2 cellular contexts compared by ENCODE assay signal in genomic region chr9:30851600-30851999, GRCh38.
TF ChIP-seq lines count a peak whose summit lies in the region.

No MANE protein-coding gene starts in this region.

TF ChIP-seq in GM23338, 12 proteins besides CTCF, POLR2A, EP300 and RAD21:
- TF ChIP-seq CREB1 (CRISPR knock-in tag; IDR thresholded peaks at IDR 0.05; ENCODE audit: low read depth) (no peak), REST (IDR thresholded peaks at IDR 0.05; ENCODE audit: unreplicated experiment) (no peak), ETS1 (IDR thresholded peaks at IDR 0.05) (no peak), ZNF331 (CRISPR knock-in tag; IDR thresholded peaks at IDR 0.05; ENCODE audit: low read depth) (no peak), EZH2phosphoT487 (IDR thresholded peaks at IDR 0.05; ENCODE audit: unreplicated experiment) (no peak), JUNB (IDR thresholded peaks at IDR 0.05; ENCODE audit: unreplicated experiment) (no peak), STAT1 (IDR thresholded peaks at IDR 0.05; ENCODE audit: unreplicated experiment) (no peak), NANOG (IDR thresholded peaks at IDR 0.05; ENCODE audit: borderline replicate concordance) (no peak), ZNF114 (CRISPR knock-in tag; IDR thresholded peaks at IDR 0.05) (no peak), POLR2AphosphoS5 (IDR thresholded peaks at IDR 0.05; ENCODE audit: low read depth) (no peak), EZH2 (IDR thresholded peaks at IDR 0.05; ENCODE audit: low read depth, unreplicated experiment) (no peak)
- TF ChIP-seq, protein P1, sequence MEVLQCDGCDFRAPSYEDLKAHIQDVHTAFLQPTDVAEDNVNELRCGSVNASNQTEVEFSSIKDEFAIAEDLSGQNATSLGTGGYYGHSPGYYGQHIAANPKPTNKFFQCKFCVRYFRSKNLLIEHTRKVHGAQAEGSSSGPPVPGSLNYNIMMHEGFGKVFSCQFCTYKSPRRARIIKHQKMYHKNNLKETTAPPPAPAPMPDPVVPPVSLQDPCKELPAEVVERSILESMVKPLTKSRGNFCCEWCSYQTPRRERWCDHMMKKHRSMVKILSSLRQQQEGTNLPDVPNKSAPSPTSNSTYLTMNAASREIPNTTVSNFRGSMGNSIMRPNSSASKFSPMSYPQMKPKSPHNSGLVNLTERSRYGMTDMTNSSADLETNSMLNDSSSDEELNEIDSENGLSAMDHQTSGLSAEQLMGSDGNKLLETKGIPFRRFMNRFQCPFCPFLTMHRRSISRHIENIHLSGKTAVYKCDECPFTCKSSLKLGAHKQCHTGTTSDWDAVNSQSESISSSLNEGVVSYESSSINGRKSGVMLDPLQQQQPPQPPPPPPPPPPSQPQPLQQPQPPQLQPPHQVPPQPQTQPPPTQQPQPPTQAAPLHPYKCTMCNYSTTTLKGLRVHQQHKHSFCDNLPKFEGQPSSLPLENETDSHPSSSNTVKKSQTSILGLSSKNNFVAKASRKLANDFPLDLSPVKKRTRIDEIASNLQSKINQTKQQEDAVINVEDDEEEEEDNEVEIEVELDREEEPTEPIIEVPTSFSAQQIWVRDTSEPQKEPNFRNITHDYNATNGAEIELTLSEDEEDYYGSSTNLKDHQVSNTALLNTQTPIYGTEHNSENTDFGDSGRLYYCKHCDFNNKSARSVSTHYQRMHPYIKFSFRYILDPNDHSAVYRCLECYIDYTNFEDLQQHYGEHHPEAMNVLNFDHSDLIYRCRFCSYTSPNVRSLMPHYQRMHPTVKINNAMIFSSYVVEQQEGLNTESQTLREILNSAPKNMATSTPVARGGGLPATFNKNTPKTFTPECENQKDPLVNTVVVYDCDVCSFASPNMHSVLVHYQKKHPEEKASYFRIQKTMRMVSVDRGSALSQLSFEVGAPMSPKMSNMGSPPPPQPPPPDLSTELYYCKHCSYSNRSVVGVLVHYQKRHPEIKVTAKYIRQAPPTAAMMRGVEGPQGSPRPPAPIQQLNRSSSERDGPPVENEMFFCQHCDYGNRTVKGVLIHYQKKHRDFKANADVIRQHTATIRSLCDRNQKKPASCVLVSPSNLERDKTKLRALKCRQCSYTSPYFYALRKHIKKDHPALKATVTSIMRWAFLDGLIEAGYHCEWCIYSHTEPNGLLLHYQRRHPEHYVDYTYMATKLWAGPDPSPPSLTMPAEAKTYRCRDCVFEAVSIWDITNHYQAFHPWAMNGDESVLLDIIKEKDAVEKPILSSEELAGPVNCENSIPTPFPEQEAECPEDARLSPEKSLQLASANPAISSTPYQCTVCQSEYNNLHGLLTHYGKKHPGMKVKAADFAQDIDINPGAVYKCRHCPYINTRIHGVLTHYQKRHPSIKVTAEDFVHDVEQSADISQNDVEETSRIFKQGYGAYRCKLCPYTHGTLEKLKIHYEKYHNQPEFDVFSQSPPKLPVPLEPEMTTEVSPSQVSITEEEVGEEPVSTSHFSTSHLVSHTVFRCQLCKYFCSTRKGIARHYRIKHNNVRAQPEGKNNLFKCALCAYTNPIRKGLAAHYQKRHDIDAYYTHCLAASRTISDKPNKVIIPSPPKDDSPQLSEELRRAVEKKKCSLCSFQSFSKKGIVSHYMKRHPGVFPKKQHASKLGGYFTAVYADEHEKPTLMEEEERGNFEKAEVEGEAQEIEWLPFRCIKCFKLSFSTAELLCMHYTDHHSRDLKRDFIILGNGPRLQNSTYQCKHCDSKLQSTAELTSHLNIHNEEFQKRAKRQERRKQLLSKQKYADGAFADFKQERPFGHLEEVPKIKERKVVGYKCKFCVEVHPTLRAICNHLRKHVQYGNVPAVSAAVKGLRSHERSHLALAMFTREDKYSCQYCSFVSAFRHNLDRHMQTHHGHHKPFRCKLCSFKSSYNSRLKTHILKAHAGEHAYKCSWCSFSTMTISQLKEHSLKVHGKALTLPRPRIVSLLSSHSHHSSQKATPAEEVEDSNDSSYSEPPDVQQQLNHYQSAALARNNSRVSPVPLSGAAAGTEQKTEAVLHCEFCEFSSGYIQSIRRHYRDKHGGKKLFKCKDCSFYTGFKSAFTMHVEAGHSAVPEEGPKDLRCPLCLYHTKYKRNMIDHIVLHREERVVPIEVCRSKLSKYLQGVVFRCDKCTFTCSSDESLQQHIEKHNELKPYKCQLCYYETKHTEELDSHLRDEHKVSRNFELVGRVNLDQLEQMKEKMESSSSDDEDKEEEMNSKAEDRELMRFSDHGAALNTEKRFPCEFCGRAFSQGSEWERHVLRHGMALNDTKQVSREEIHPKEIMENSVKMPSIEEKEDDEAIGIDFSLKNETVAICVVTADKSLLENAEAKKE (CRISPR knock-in tag; IDR thresholded peaks at IDR 0.05) = no peak

TF ChIP-seq in H1, 55 proteins besides CTCF, POLR2A, EP300 and RAD21:
- TF ChIP-seq BCL11A (IDR thresholded peaks at IDR 0.05; ENCODE audit: low read depth in 2 of 2, low read length in 2 of 2) (no peak), KDM1A (IDR thresholded peaks at IDR 0.05; ENCODE audit: borderline replicate concordance, low read length) (no peak), FOSL1 (IDR thresholded peaks at IDR 0.05; ENCODE audit: insufficient read depth, low read depth, low read length) (no peak), CHD7 (IDR thresholded peaks at IDR 0.05; ENCODE audit: insufficient replicate concordance, low read length) (peak; percentile 37), TCF12 (IDR thresholded peaks at IDR 0.05; ENCODE audit: low read depth, low read length) (0 out of 2 replicates have a peak, but pooled peaks have one; percentile 56), TBP (IDR thresholded peaks at IDR 0.05; ENCODE audit: low read depth, low read length) (no peak), USF2 (IDR thresholded peaks at IDR 0.05; ENCODE audit: low read length) (no peak), PHF8 (conservative IDR thresholded peaks at IDR 0.05; ENCODE audit: low read depth, low read length) (no peak), TEAD4 (IDR thresholded peaks at IDR 0.05; ENCODE audit: low read depth, low read length) (0 out of 2 replicates have a peak, but pooled peaks have one; percentile 11), EGR1 (IDR thresholded peaks at IDR 0.05; ENCODE audit: borderline replicate concordance, low read depth, low read length) (no peak), NANOG (IDR thresholded peaks at IDR 0.05; ENCODE audit: insufficient read depth, low read depth, low read length, poor library complexity, severe bottlenecking) (no peak), SRF (IDR thresholded peaks at IDR 0.05; ENCODE audit: low read depth, low read length) (no peak)
